8 cellular contexts compared by ENCODE assay signal in the genomic region with DNA sequence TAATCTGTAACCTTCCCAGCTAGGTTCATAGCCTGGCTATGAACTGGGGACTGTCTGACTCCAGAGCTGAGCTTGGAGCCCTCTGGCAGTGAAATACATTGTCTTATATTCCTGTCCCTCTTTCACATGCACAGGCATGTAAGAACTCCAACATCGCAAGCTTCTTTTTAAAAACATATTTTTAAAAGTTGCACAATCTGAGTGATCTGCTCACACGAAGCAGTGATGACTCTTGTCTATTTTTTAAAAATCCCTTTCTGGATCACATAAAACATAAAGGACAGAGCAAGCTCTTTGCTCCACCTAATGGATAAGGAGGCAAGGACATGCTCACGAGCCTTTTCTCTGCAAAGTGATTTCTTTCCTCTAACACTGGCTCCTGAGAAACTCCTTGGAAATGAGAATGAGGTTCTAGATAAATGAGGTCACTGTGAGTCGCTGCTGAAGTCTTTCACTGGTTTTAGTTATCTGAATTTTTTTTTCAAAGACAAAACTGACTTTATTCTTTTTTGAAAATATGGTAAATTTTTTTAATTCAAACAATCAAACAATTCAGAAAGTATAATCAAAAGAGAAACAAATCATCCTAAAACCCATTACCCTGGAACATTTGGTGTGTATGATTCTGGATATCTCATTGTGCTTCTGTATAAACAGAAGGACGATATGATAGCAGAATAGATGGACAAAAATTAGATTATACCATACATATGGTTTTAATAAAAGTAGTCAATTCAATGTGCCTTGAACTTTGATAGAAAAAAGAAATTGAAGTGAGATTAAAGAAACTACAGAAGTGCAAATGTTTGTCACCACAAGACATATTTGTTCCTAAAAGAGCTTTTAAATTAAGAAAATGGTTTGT. TPM values are rescaled to one million over a fixed set of nuclear protein-coding genes. Genes with fewer than 3 reads are reported as not detected.
DNase-seq lines count a peak whose midpoint lies in the region; ATAC-seq, FAIRE-seq and TF ChIP-seq lines count a peak whose summit lies in the region.

No MANE protein-coding gene starts in this region.

- H3K36me3 ChIP-seq in GM23248 (ENCODE audit: low read depth) (no peaks in the 10 kb centered on the region), ascending aorta (no peaks in the 10 kb centered on the region)

- H3K4me1 Mint-ChIP-seq in neural crest cell = no peaks in the 10 kb centered on the region

- H2AFZ ChIP-seq in GM23248 = no peak overlapping the region

- no peak overlapping the region for H3K27ac ChIP-seq in GM23248
- no peak overlapping the region for H3K27ac ChIP-seq in ascending aorta

- peaks cover 3% of the 10 kb centered on the region for H3K9me3 Mint-ChIP-seq in neural crest cell

- no peaks in the 10 kb centered on the region for H3K36me3 Mint-ChIP-seq in neural crest cell (ENCODE audit: low read depth)

- H3K9ac ChIP-seq in GM23248 = no peak overlapping the region

- in situ Hi-C loops in GM23248 (cut with MboI) = no loop called here

- no peak overlapping the region for H3K4me2 ChIP-seq in GM23248 (ENCODE audit: unreplicated experiment)

- H3K27ac Mint-ChIP-seq in neural crest cell (ENCODE audit: unreplicated experiment) = no peak overlapping the region

- peak; percentile 72 for TF ChIP-seq CTCF in neural crest cell (conservative IDR thresholded peaks at IDR 0.05)
- TF ChIP-seq CTCF in ascending aorta (IDR thresholded peaks at IDR 0.05) = peak in 1 of 3 experiments; percentile 17

- H3F3A ChIP-seq in GM23248 (ENCODE audit: insufficient read depth) = no peaks in the 10 kb centered on the region

- FAIRE-seq in endometrium (lab: Jason Lieb, UNC) = peak; percentile 93

- H3K4me1 ChIP-seq in GM23248 (ENCODE audit: insufficient read depth) (no peaks in the 10 kb centered on the region), ascending aorta (no peaks in the 10 kb centered on the region)

- no peak overlapping the region for H3K4me3 Mint-ChIP-seq in neural crest cell

- peaks cover 6% of the 10 kb centered on the region for H3K27me3 Mint-ChIP-seq in neural crest cell (ENCODE audit: low read depth)

- H3K27me3 ChIP-seq in GM23248 (replicated peaks; ENCODE audit: insufficient read depth) = no peaks in the 10 kb centered on the region
- no peaks in the 10 kb centered on the region for H3K27me3 ChIP-seq in ascending aorta

- H3K9me3 ChIP-seq in GM23248 (ENCODE audit: low read depth) (no peaks in the 10 kb centered on the region), ascending aorta (no peaks in the 10 kb centered on the region)

- no peaks in the 10 kb centered on the region for H4K20me1 ChIP-seq in GM23248 (ENCODE audit: insufficient read depth)

- intact Hi-C loops in ascending aorta (cut with DNase I) = no loop called here

- H3K9me2 ChIP-seq in GM23248 (ENCODE audit: insufficient read depth) = no peaks in the 10 kb centered on the region

- DNase-seq in GM23248 (peak; percentile 72), NCI-H345 treated with DMSO at 0.1 percent for 48 hours (lab: John Stamatoyannopoulos, UW; ENCODE audit: unreplicated experiment) (peak; percentile 35), neural crest cell (ENCODE audit: low read depth, low spot score) (no peak), ascending aorta (ENCODE audit: low spot score in 2 of 2) (no peak), C1 segment of cervical spinal cord (lab: John Stamatoyannopoulos, UW) (no peak)
- no peak for DNase-seq in activated T-cell treated with anti-CD3 and anti-CD28 coated beads, Interleukin-2, amount 50 U/mL, for 48 hours

- no peak overlapping the region for H3K4me3 ChIP-seq in GM23248
- H3K4me3 ChIP-seq in ascending aorta = no peak overlapping the region

- no peak for ATAC-seq in HG03432 (IDR thresholded peaks at IDR 0.05; ENCODE audit: unreplicated experiment)

- no peaks in the 10 kb centered on the region for H3K79me2 ChIP-seq in GM23248 (ENCODE audit: insufficient read depth)

- 0 to 5% methylated on average over 5 of the region's 5 CpGs for WGBS in GM23248 (ENCODE audit: low coverage in 1 of 2, low lambda C conversion rate in 2 of 2, missing lambda C conversion rate in 2 of 2), 2 experiments

RNA-seq across cellular contexts. Expression of a gene that starts 30.8 kb away (rescaled TPM):
- 0.13 TPM in 1 of 2 replicates, not detected in the other for total RNA-seq in GM23248 (2014; rRNA removed; shearing (Covaris generic))
- polyA plus RNA-seq in GM23248 (2016; fragmentation: Nextera tagmentation; extraction: Ambion mirVana) = not detected in 2 replicates
- total RNA-seq in neural crest cell (not detected in 2 replicates), ascending aorta (not detected)

Comparison
In these comparisons a context has a peak if more than half of its experiments do, and no peak if none do; other contexts are left out.
1. DNase-seq: peak in GM23248 (single experiment) and NCI-H345 treated with DMSO at 0.1 percent for 48 hours (single experiment); none in neural crest cell (single experiment), activated T-cell treated with anti-CD3 and anti-CD28 coated beads, Interleukin-2, amount 50 U/mL, for 48 hours (0 of 2), ascending aorta (0 of 2) and C1 segment of cervical spinal cord (0 of 14).